In the genomic region with DNA sequence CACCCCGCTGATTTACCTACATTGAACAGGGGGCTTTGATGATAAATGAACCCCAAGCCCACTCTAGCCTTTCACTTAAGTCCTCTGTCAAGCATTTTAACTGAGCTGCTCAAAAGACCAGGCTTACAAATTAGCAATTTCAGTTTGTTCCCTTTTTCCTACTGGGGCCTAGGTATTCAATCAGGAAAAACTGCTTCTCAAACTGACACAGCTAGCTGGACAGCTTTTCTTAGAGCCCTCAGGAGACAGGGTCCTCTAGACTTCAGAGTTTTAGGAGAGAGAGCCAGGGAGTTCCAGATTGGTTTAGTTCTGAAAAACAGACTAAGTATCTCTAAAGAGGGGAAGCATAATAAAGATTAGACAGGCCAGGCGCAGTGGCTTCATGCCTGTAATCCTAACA, we compare ENCODE assay signal across 15 cellular contexts. TPM values are rescaled to one million over a fixed set of nuclear protein-coding genes. Genes with fewer than 3 reads are reported as not detected.
DNase-seq lines count a peak whose midpoint lies in the region; ATAC-seq and TF ChIP-seq lines count a peak whose summit lies in the region.
"Had no signal": no experiment of that assay in that cellular context is flagged by ENCODE, and none has a peak within 500 bp of the region (broad histone marks: within the 10 kb centered on the region; RNA-seq: fewer than 3 reads in every experiment).

No MANE protein-coding gene starts in this region.

- no peaks in the 10 kb centered on the region for H3K36me3 ChIP-seq in CD4-positive, CD25-positive, alpha-beta regulatory T cell (ENCODE audit: control insufficient read depth, insufficient read depth, low read length)
- H3K36me3 ChIP-seq in naive thymus-derived CD4-positive, alpha-beta T cell (ENCODE audit: control insufficient read depth in 2 of 3, insufficient read depth in 3 of 3, low read length in 3 of 3) = peaks cover 0 to under 1% (median 0%) of the 10 kb centered on the region in 3 experiments
- H3K36me3 ChIP-seq: BE2C, prostate gland, upper lobe of right lung had no signal

- peak overlapping the region in 2 of 4 donors; percentile 43 to 47 for H3K4me3 Mint-ChIP-seq in CD4-positive, CD25-positive, alpha-beta regulatory T cell
- no peak overlapping the region for H3K4me3 Mint-ChIP-seq in T-cell
- peak overlapping the region in 2 of 10 donors; percentile 12 to 16 for H3K4me3 Mint-ChIP-seq in naive thymus-derived CD4-positive, alpha-beta T cell
- H3K4me3 Mint-ChIP-seq: memory B cell had no signal

- H3K27me3 ChIP-seq in CD4-positive, CD25-positive, alpha-beta regulatory T cell (ENCODE audit: control insufficient read depth, insufficient read depth, low read length) = no peaks in the 10 kb centered on the region
- no peaks in the 10 kb centered on the region for H3K27me3 ChIP-seq in naive thymus-derived CD4-positive, alpha-beta T cell (ENCODE audit: control insufficient read depth in 2 of 2, insufficient read depth in 2 of 2, low read length in 2 of 2)
- H3K27me3 ChIP-seq: BE2C, upper lobe of right lung had no signal

- POLR2A ChIA-PET in T-cell (lab: Charles Lee) = interaction anchor here (0.6 kb wide), 3 partner anchors 17 to 75 kb away, joined by 5 to 9 read pairs (median 9); no protein-coding TSS in a partner anchor
- POLR2A ChIA-PET in naive thymus-derived CD4-positive, alpha-beta T cell (lab: Charles Lee) = interaction anchor here (0.8 to 1.8 kb wide), 5 partner anchors 9 to 95 kb away, joined by 3 to 8 read pairs (median 3); a partner anchor contains a TSS

- peaks cover 13% of the 10 kb centered on the region for H3K36me3 Mint-ChIP-seq in CD4-positive, CD25-positive, alpha-beta regulatory T cell
- H3K36me3 Mint-ChIP-seq in T-cell = peaks cover 10% of the 10 kb centered on the region
- peaks cover 0 to 18% (median 6%) of the 10 kb centered on the region in 5 donors for H3K36me3 Mint-ChIP-seq in naive thymus-derived CD4-positive, alpha-beta T cell

- peaks cover 24 to 70% (median 41%) of the 10 kb centered on the region in 4 donors for H3K4me1 Mint-ChIP-seq in CD4-positive, CD25-positive, alpha-beta regulatory T cell
- H3K4me1 Mint-ChIP-seq in T-cell = peaks cover 52 to 55% (median 54%) of the 10 kb centered on the region in 3 donors
- H3K4me1 Mint-ChIP-seq in naive thymus-derived CD4-positive, alpha-beta T cell = peaks cover 32 to 61% (median 51%) of the 10 kb centered on the region in 7 donors

- H3K4me1 ChIP-seq in CD4-positive, CD25-positive, alpha-beta regulatory T cell (ENCODE audit: control insufficient read depth, insufficient read depth, low read length, poor library complexity, severe bottlenecking) = peaks cover 50% of the 10 kb centered on the region
- peaks cover 23 to 34% of the 10 kb centered on the region in 2 donors for H3K4me1 ChIP-seq in naive thymus-derived CD4-positive, alpha-beta T cell (ENCODE audit: control insufficient read depth in 2 of 2, insufficient read depth in 2 of 2, low read length in 2 of 2)

- H3K27ac ChIP-seq in 22Rv1 = peak overlapping the region; percentile 44
- peak overlapping the region; percentile 47 for H3K27ac ChIP-seq in CD4-positive, CD25-positive, alpha-beta regulatory T cell (ENCODE audit: insufficient read depth, low read length, poor library complexity, severe bottlenecking)
- peak overlapping the region; percentile 40 for H3K27ac ChIP-seq in naive thymus-derived CD4-positive, alpha-beta T cell (ENCODE audit: low read depth, low read length)
- H3K27ac ChIP-seq: upper lobe of right lung had no signal

- no peak overlapping the region for H3K4me3 ChIP-seq in CD4-positive, CD25-positive, alpha-beta regulatory T cell (ENCODE audit: low read depth, low read length)
- no peak overlapping the region for H3K4me3 ChIP-seq in naive thymus-derived CD4-positive, alpha-beta T cell (ENCODE audit: low read length)
- H3K4me3 ChIP-seq: prostate gland, upper lobe of right lung had no signal

- no peak for TF ChIP-seq CTCF in 22Rv1 (IDR thresholded peaks at IDR 0.05)

- intact Hi-C loops in naive thymus-derived CD4-positive, alpha-beta T cell (cut with micrococcal nuclease) = no loop called here

- CTCF ChIA-PET in T-cell (lab: Charles Lee) = interaction anchor here (0.6 to 3.0 kb wide), 8 partner anchors 14 to 278 kb away, joined by 3 to 25 read pairs (median 8); a partner anchor contains a TSS
- CTCF ChIA-PET in naive thymus-derived CD4-positive, alpha-beta T cell (lab: Charles Lee) = interaction anchor here (0.6 to 2.1 kb wide), 6 partner anchors 20 to 978 kb away, joined by 3 to 13 read pairs (median 6); a partner anchor contains a TSS

- ATAC-seq in CD4-positive, CD25-positive, alpha-beta regulatory T cell (ENCODE audit: low read depth in 2 of 2) = no peak
- no peak for ATAC-seq in T-cell (replicated peaks in 1 of 4)
- no peak for ATAC-seq in naive thymus-derived CD4-positive, alpha-beta T cell

- no peaks in the 10 kb centered on the region for H3K9me3 Mint-ChIP-seq in CD4-positive, CD25-positive, alpha-beta regulatory T cell
- H3K9me3 Mint-ChIP-seq in T-cell = no peaks in the 10 kb centered on the region
- no peaks in the 10 kb centered on the region for H3K9me3 Mint-ChIP-seq in naive thymus-derived CD4-positive, alpha-beta T cell
- H3K9me3 Mint-ChIP-seq: memory B cell had no signal

- H3K27me3 Mint-ChIP-seq in CD4-positive, CD25-positive, alpha-beta regulatory T cell = no peaks in the 10 kb centered on the region
- H3K27me3 Mint-ChIP-seq in T-cell = no peaks in the 10 kb centered on the region
- no peaks in the 10 kb centered on the region for H3K27me3 Mint-ChIP-seq in naive thymus-derived CD4-positive, alpha-beta T cell
- H3K27me3 Mint-ChIP-seq: memory B cell had no signal

- no peak for DNase-seq in CD4-positive, CD25-positive, alpha-beta regulatory T cell
- DNase-seq in T-cell (no peak), HT-29 (ENCODE audit: low spot score) (no peak), NCI-H345 (lab: John Stamatoyannopoulos, UW) (no peak), NCI-H345 treated with DMSO at 0.1 percent for 48 hours (lab: John Stamatoyannopoulos, UW; ENCODE audit: unreplicated experiment) (no peak), germinal center (ENCODE audit: low spot score) (no peak)
- no peak for DNase-seq in naive thymus-derived CD4-positive, alpha-beta T cell
- DNase-seq: amygdala; BE2C; cortex of kidney; stimulated activated CD4-positive, alpha-beta T cell treated with anti-CD3 and anti-CD28 coated beads, Interleukin-1b, Interleukin-23, amount 100 ng/mL, for 48 hours; upper lobe of right lung had no signal

- H3K9me3 ChIP-seq in CD4-positive, CD25-positive, alpha-beta regulatory T cell (ENCODE audit: control insufficient read depth in 2 of 2, low read length in 2 of 2) = no peaks in the 10 kb centered on the region
- no peaks in the 10 kb centered on the region for H3K9me3 ChIP-seq in naive thymus-derived CD4-positive, alpha-beta T cell (ENCODE audit: control insufficient read depth in 2 of 3, low read length in 3 of 3)
- H3K9me3 ChIP-seq: BE2C, prostate gland, upper lobe of right lung had no signal

- H3K27ac Mint-ChIP-seq in CD4-positive, CD25-positive, alpha-beta regulatory T cell = peak overlapping the region; percentile 12 to 74 (median 65)
- H3K27ac Mint-ChIP-seq in T-cell = peak overlapping the region; percentile 31 to 58
- peak overlapping the region in 5 of 9 donors; percentile 20 to 81 (median 38) for H3K27ac Mint-ChIP-seq in naive thymus-derived CD4-positive, alpha-beta T cell
- H3K27ac Mint-ChIP-seq: memory B cell had no signal

RNA-seq across cellular contexts. Expression of a gene that starts 6.2 kb away (rescaled TPM):
- total RNA-seq in CD4-positive, CD25-positive, alpha-beta regulatory T cell = 3.6 TPM
- polyA plus RNA-seq in CD4-positive, CD25-positive, alpha-beta regulatory T cell = 1 to 10 TPM; 1.9 to 4.1 (median 2.4) TPM
- 1 to 10 TPM; 2.0 to 5.8 (median 3.3) TPM for total RNA-seq in T-cell
- 1 to 10 TPM; 2.2 to 8.2 (median 3.4) TPM for total RNA-seq in naive thymus-derived CD4-positive, alpha-beta T cell
- 1 to 10 TPM; 2.4 to 3.2 TPM for polyA plus RNA-seq in naive thymus-derived CD4-positive, alpha-beta T cell
- total RNA-seq in HT-29 (2014; rRNA removed; shearing (Covaris generic)) = 9.0 and 9.5 TPM in 2 replicates

RNA-seq across cellular contexts. Expression of a gene that starts 7.2 kb away (rescaled TPM):
- 88.0 TPM for total RNA-seq in CD4-positive, CD25-positive, alpha-beta regulatory T cell
- 1 to 10 TPM; 5.9 to 8.0 (median 6.1) TPM for polyA plus RNA-seq in CD4-positive, CD25-positive, alpha-beta regulatory T cell
- total RNA-seq in T-cell = 10 to 100 TPM; 32.3 to 55.9 (median 34.5) TPM
- 10 to 100 TPM; 28.5 to 41.3 (median 37.6) TPM for total RNA-seq in naive thymus-derived CD4-positive, alpha-beta T cell
- polyA plus RNA-seq in naive thymus-derived CD4-positive, alpha-beta T cell = 1 to 10 TPM; 5.1 to 6.1 TPM
- total RNA-seq in HT-29 (2014; rRNA removed; shearing (Covaris generic)) = 9.4 and 9.6 TPM in 2 replicates

RNA-seq across cellular contexts. Expression of a gene that starts 20.0 kb away (rescaled TPM):
- 23.6 TPM for total RNA-seq in CD4-positive, CD25-positive, alpha-beta regulatory T cell
- polyA plus RNA-seq in CD4-positive, CD25-positive, alpha-beta regulatory T cell = 10 to 100 TPM; 13.8 to 17.9 (median 15.0) TPM
- 10 to 100 TPM; 28.4 to 48.5 (median 38.9) TPM for total RNA-seq in T-cell
- 10 to 100 TPM; 17.9 to 59.5 (median 31.3) TPM for total RNA-seq in naive thymus-derived CD4-positive, alpha-beta T cell
- polyA plus RNA-seq in naive thymus-derived CD4-positive, alpha-beta T cell = 10 to 100 TPM; 12.3 to 13.9 TPM
- total RNA-seq in HT-29 (2014; rRNA removed; shearing (Covaris generic)) = 12.0 and 12.3 TPM in 2 replicates

RNA-seq across cellular contexts. Expression of a gene that starts 23.2 kb away (rescaled TPM):
- 5.5 TPM for total RNA-seq in CD4-positive, CD25-positive, alpha-beta regulatory T cell
- polyA plus RNA-seq in CD4-positive, CD25-positive, alpha-beta regulatory T cell = 1 to 10 TPM in 1 of 4 donors, under 1 TPM in 3; 0.15 to 1.5 (median 0.42) TPM
- 1 to 10 TPM; 3.1 to 9.9 (median 4.8) TPM for total RNA-seq in T-cell
- 1 to 10 TPM; 2.0 to 5.1 (median 3.2) TPM for total RNA-seq in naive thymus-derived CD4-positive, alpha-beta T cell
- polyA plus RNA-seq in naive thymus-derived CD4-positive, alpha-beta T cell = under 1 TPM in 1 of 2 donors, not detected in 1; 0.21 TPM
- total RNA-seq in HT-29 (2014; rRNA removed; shearing (Covaris generic)) = 130 and 142 TPM in 2 replicates
